In genomic region chr4:5030927-5031326, GRCh38 we compare ENCODE assay signal across 40 cellular contexts. TPM values are rescaled to one million over a fixed set of nuclear protein-coding genes. Genes with fewer than 3 reads are reported as not detected.
"Had no signal": no experiment of that assay in that cellular context is flagged by ENCODE, and none has a peak within 500 bp of the region (broad histone marks: within the 10 kb centered on the region; RNA-seq: fewer than 3 reads in every experiment).

No MANE protein-coding gene starts in this region.

- H3K36me3 ChIP-seq: adrenal gland, ascending aorta, brain microvascular endothelial cell, breast epithelium, cardiac muscle cell had no signal

- H3K9me3 ChIP-seq: adrenal gland, ascending aorta, breast epithelium had no signal

- FAIRE-seq: astrocyte, bronchial epithelial cell had no signal

- H3K36me3 Mint-ChIP-seq: activated naive CD4-positive, alpha-beta T cell treated with anti-CD3 and anti-CD28 coated beads, Interleukin-2, amount 10 ng/mL, durations not matched to agents 7 days and 5 days; activated naive CD4-positive, alpha-beta T cell treated with anti-CD3 and anti-CD28 coated beads, Interleukin-2, amount 50 U/mL, for 24 hours; activated naive CD4-positive, alpha-beta T cell treated with anti-CD3 and anti-CD28 coated beads, Interleukin-2, amount 50 U/mL, for 72 hours; activated naive CD8-positive, alpha-beta T cell; activated naive CD8-positive, alpha-beta T cell treated with anti-CD3 and anti-CD28 coated beads for 36 hours; brain had no signal

- H3K4me3 Mint-ChIP-seq: activated naive CD4-positive, alpha-beta T cell treated with anti-CD3 and anti-CD28 coated beads for 36 hours; activated naive CD4-positive, alpha-beta T cell treated with anti-CD3 and anti-CD28 coated beads, Interleukin-2, amount 10 ng/mL, durations not matched to agents 7 days and 5 days; activated naive CD4-positive, alpha-beta T cell treated with anti-CD3 and anti-CD28 coated beads, Interleukin-2, amount 50 U/mL, for 24 hours; activated naive CD8-positive, alpha-beta T cell; activated naive CD8-positive, alpha-beta T cell treated with anti-CD3 and anti-CD28 coated beads for 36 hours; activated naive CD8-positive, alpha-beta T cell treated with anti-CD3 and anti-CD28 coated beads, Interleukin-2, amount 10 ng/mL, durations not matched to agents 7 days and 5 days; activated naive CD8-positive, alpha-beta T cell treated with anti-CD3 and anti-CD28 coated beads, Interleukin-2, amount 50 U/mL, for 24 hours; activated T-cell treated with anti-CD3 and anti-CD28 coated beads, Interleukin-2, amount 50 U/mL, for 24 hours; activated T-cell treated with anti-CD3 and anti-CD28 coated beads, Interleukin-2, amount 50 U/mL, for 4 hours; activated T-helper 1 cell treated with anti-CD3 and anti-CD28 coated beads, Interleukin-12 subunit alpha, Interleukin-12 subunit beta, Interleukin-2, Interleukin-4 antibody, amounts not matched to agents 30 ng/mL and 10 ng/mL and 1 ng/mL, durations not matched to agents 14 hours and 24 hours and 36 hours; activated T-helper 17 cell treated with anti-CD3 and anti-CD28 coated beads, Interleukin-2, amount 50 U/mL, for 72 hours; brain; central memory CD8-positive, alpha-beta T cell had no signal

- H3K27me3 Mint-ChIP-seq: activated naive CD8-positive, alpha-beta T cell treated with anti-CD3 and anti-CD28 coated beads for 36 hours; activated naive CD8-positive, alpha-beta T cell treated with anti-CD3 and anti-CD28 coated beads, Interleukin-2, amount 50 U/mL, for 24 hours had no signal

- H3K27me3 ChIP-seq: adrenal gland, ascending aorta, body of pancreas, brain microvascular endothelial cell, breast epithelium, cardiac muscle cell had no signal

- H3K4me3 ChIP-seq: adrenal gland, ascending aorta, body of pancreas, breast epithelium, cardiac muscle cell had no signal

- H3K27ac ChIP-seq: adrenal gland, ascending aorta, body of pancreas, brain microvascular endothelial cell, breast epithelium, cardiac muscle cell had no signal

- H3K9me3 Mint-ChIP-seq: activated naive CD4-positive, alpha-beta T cell treated with anti-CD3 and anti-CD28 coated beads for 36 hours; activated naive CD4-positive, alpha-beta T cell treated with anti-CD3 and anti-CD28 coated beads, Interleukin-2, amount 50 U/mL, for 24 hours; activated naive CD8-positive, alpha-beta T cell treated with anti-CD3 and anti-CD28 coated beads for 36 hours; activated naive CD8-positive, alpha-beta T cell treated with anti-CD3 and anti-CD28 coated beads, Interleukin-2, amount 50 U/mL, for 24 hours; activated T-cell treated with anti-CD3 and anti-CD28 coated beads, Interleukin-2, amount 50 U/mL, for 24 hours; activated T-cell treated with anti-CD3 and anti-CD28 coated beads, Interleukin-2, amount 50 U/mL, for 4 hours; activated T-helper 1 cell treated with anti-CD3 and anti-CD28 coated beads, Interleukin-12 subunit alpha, Interleukin-12 subunit beta, Interleukin-2, Interleukin-4 antibody, amounts not matched to agents 30 ng/mL and 10 ng/mL and 1 ng/mL, durations not matched to agents 14 hours and 24 hours and 36 hours; activated T-helper 17 cell treated with anti-CD3 and anti-CD28 coated beads, Interleukin-2, amount 50 U/mL, for 72 hours; activated T-helper 2 cell treated with anti-CD3 and anti-CD28 coated beads, Interferon-gamma antibody, Interleukin-2, Interleukin-4, amounts not matched to agents 10 μg/mL and 5 μg/mL and 100 μg/mL, durations not matched to agents 14 hours and 24 hours and 36 hours; central memory CD8-positive, alpha-beta T cell had no signal

- H3K4me1 Mint-ChIP-seq: activated T-helper 17 cell treated with anti-CD3 and anti-CD28 coated beads, Interleukin-2, amount 50 U/mL, for 72 hours had no signal

- H3K4me1 ChIP-seq: adrenal gland, body of pancreas, breast epithelium had no signal

- H3K27ac Mint-ChIP-seq: activated naive CD4-positive, alpha-beta T cell treated with anti-CD3 and anti-CD28 coated beads for 36 hours; activated naive CD4-positive, alpha-beta T cell treated with anti-CD3 and anti-CD28 coated beads, Interleukin-2, amount 10 ng/mL, durations not matched to agents 7 days and 5 days; activated naive CD4-positive, alpha-beta T cell treated with anti-CD3 and anti-CD28 coated beads, Interleukin-2, amount 50 U/mL, for 24 hours; activated naive CD4-positive, alpha-beta T cell treated with anti-CD3 and anti-CD28 coated beads, Interleukin-2, amount 50 U/mL, for 72 hours; activated naive CD8-positive, alpha-beta T cell; activated naive CD8-positive, alpha-beta T cell treated with anti-CD3 and anti-CD28 coated beads for 36 hours; activated naive CD8-positive, alpha-beta T cell treated with anti-CD3 and anti-CD28 coated beads, Interleukin-2, amount 10 ng/mL, durations not matched to agents 7 days and 5 days; activated naive CD8-positive, alpha-beta T cell treated with anti-CD3 and anti-CD28 coated beads, Interleukin-2, amount 50 U/mL, for 24 hours; activated T-cell treated with anti-CD3 and anti-CD28 coated beads, Interleukin-2, amount 50 U/mL, for 24 hours; activated T-helper 1 cell treated with anti-CD3 and anti-CD28 coated beads, Interleukin-12 subunit alpha, Interleukin-12 subunit beta, Interleukin-2, Interleukin-4 antibody, amounts not matched to agents 30 ng/mL and 10 ng/mL and 1 ng/mL, durations not matched to agents 14 hours and 24 hours and 36 hours; activated T-helper 17 cell treated with anti-CD3 and anti-CD28 coated beads, Interleukin-2, amount 50 U/mL, for 72 hours; activated T-helper 2 cell treated with anti-CD3 and anti-CD28 coated beads, Interferon-gamma antibody, Interleukin-2, Interleukin-4, amounts not matched to agents 10 μg/mL and 5 μg/mL and 100 μg/mL, durations not matched to agents 14 hours and 24 hours and 36 hours; brain had no signal

- DNase-seq: activated effector memory CD4-positive, alpha-beta T cell treated with anti-CD3 and anti-CD28 coated beads, Interleukin-2, amount 50 U/mL, for 16 hours; activated effector memory CD4-positive, alpha-beta T cell treated with Interleukin-2 at 50 U/mL for 16 hours; activated gamma-delta T cell; activated gamma-delta T cell treated with Interleukin-2 at 50 U/mL for 16 hours; activated naive CD4-positive, alpha-beta T cell; activated naive CD4-positive, alpha-beta T cell treated with anti-CD3 and anti-CD28 coated beads for 36 hours; activated naive CD4-positive, alpha-beta T cell treated with anti-CD3 and anti-CD28 coated beads, Interleukin-2, amount 10 ng/mL, durations not matched to agents 7 days and 5 days; activated naive CD4-positive, alpha-beta T cell treated with anti-CD3 and anti-CD28 coated beads, Interleukin-2, amount 50 U/mL, for 16 hours; activated naive CD4-positive, alpha-beta T cell treated with Interleukin-2 at 50 U/mL for 16 hours; activated naive CD8-positive, alpha-beta T cell treated with anti-CD3 and anti-CD28 coated beads for 36 hours; activated naive CD8-positive, alpha-beta T cell treated with anti-CD3 and anti-CD28 coated beads, Interleukin-2, amount 10 ng/mL, durations not matched to agents 7 days and 5 days; activated naive CD8-positive, alpha-beta T cell treated with anti-CD3 and anti-CD28 coated beads, Interleukin-2, amount 50 U/mL, for 24 hours; activated T-cell treated with anti-CD3 and anti-CD28 coated beads, Interleukin-2, amount 50 U/mL, for 1 hour; activated T-cell treated with anti-CD3 and anti-CD28 coated beads, Interleukin-2, amount 50 U/mL, for 24 hours; activated T-cell treated with anti-CD3 and anti-CD28 coated beads, Interleukin-2, amount 50 U/mL, for 4 hours; activated T-cell treated with anti-CD3 and anti-CD28 coated beads, Interleukin-2, amount 50 U/mL, for 48 hours; amniotic stem cell; amygdala; anterior cingulate cortex; aorta; body of pancreas; brain microvascular endothelial cell; caudate nucleus; central memory CD4-positive, alpha-beta T cell; cerebellar nuclear complex had no signal

- ATAC-seq: activated naive CD4-positive, alpha-beta T cell treated with anti-CD3 and anti-CD28 coated beads, Interleukin-2, amount 50 U/mL, for 72 hours; activated naive CD8-positive, alpha-beta T cell treated with anti-CD3 and anti-CD28 coated beads, Interleukin-2, amount 50 U/mL, for 24 hours; activated T-cell treated with anti-CD3 and anti-CD28 coated beads, Interleukin-2, amount 50 U/mL, for 4 hours; activated T-helper 17 cell treated with anti-CD3 and anti-CD28 coated beads, Interleukin-2, amount 50 U/mL, for 72 hours; body of pancreas had no signal

RNA-seq across cellular contexts. Expression of gene CYTL1, which starts 11.7 kb away (rescaled TPM):
- total RNA-seq: activated naive CD4-positive, alpha-beta T cell treated with anti-CD3 and anti-CD28 coated beads for 36 hours; activated naive CD4-positive, alpha-beta T cell treated with anti-CD3 and anti-CD28 coated beads, Interleukin-2, amount 50 U/mL, for 72 hours; activated naive CD8-positive, alpha-beta T cell treated with anti-CD3 and anti-CD28 coated beads for 36 hours; activated naive CD8-positive, alpha-beta T cell treated with anti-CD3 and anti-CD28 coated beads, Interleukin-2, amount 10 ng/mL, durations not matched to agents 7 days and 5 days; activated T-cell treated with anti-CD3 and anti-CD28 coated beads, Interleukin-2, amount 50 U/mL, for 4 hours; activated T-helper 1 cell treated with anti-CD3 and anti-CD28 coated beads, Interleukin-12 subunit alpha, Interleukin-12 subunit beta, Interleukin-2, Interleukin-4 antibody, amounts not matched to agents 30 ng/mL and 10 ng/mL and 1 ng/mL, durations not matched to agents 14 hours and 24 hours and 36 hours; activated T-helper 17 cell treated with anti-CD3 and anti-CD28 coated beads, Interleukin-2, amount 50 U/mL, for 72 hours; activated T-helper 2 cell treated with anti-CD3 and anti-CD28 coated beads, Interferon-gamma antibody, Interleukin-2, Interleukin-4, amounts not matched to agents 10 μg/mL and 5 μg/mL and 100 μg/mL, durations not matched to agents 14 hours and 24 hours and 36 hours; bronchial epithelial cell; cardiac septum had no signal

RNA-seq across cellular contexts. Expression of gene STK32B, which starts 20.4 kb away (rescaled TPM):
- total RNA-seq: activated naive CD4-positive, alpha-beta T cell treated with anti-CD3 and anti-CD28 coated beads for 36 hours; activated naive CD4-positive, alpha-beta T cell treated with anti-CD3 and anti-CD28 coated beads, Interleukin-2, amount 50 U/mL, for 72 hours; activated naive CD8-positive, alpha-beta T cell treated with anti-CD3 and anti-CD28 coated beads for 36 hours; activated naive CD8-positive, alpha-beta T cell treated with anti-CD3 and anti-CD28 coated beads, Interleukin-2, amount 10 ng/mL, durations not matched to agents 7 days and 5 days; activated T-cell treated with anti-CD3 and anti-CD28 coated beads, Interleukin-2, amount 50 U/mL, for 4 hours; activated T-helper 1 cell treated with anti-CD3 and anti-CD28 coated beads, Interleukin-12 subunit alpha, Interleukin-12 subunit beta, Interleukin-2, Interleukin-4 antibody, amounts not matched to agents 30 ng/mL and 10 ng/mL and 1 ng/mL, durations not matched to agents 14 hours and 24 hours and 36 hours; activated T-helper 17 cell treated with anti-CD3 and anti-CD28 coated beads, Interleukin-2, amount 50 U/mL, for 72 hours; activated T-helper 2 cell treated with anti-CD3 and anti-CD28 coated beads, Interferon-gamma antibody, Interleukin-2, Interleukin-4, amounts not matched to agents 10 μg/mL and 5 μg/mL and 100 μg/mL, durations not matched to agents 14 hours and 24 hours and 36 hours; cardiac muscle cell had no signal
- polyA plus RNA-seq: cardiac muscle cell had no signal
